15 cellular contexts compared by ENCODE assay signal in genomic region chr3:120171134-120171863, GRCh38.
A peak's percentile ranks its signal among the peaks of the same experiment; 100 is the strongest.
DNase-seq lines count a peak whose midpoint lies in the region; ATAC-seq, FAIRE-seq and TF ChIP-seq lines count a peak whose summit lies in the region.
"Had no signal": no experiment of that assay in that cellular context is flagged by ENCODE, and none has a peak within 500 bp of the region (broad histone marks: within the 10 kb centered on the region; RNA-seq: fewer than 3 reads in every experiment).

No MANE protein-coding gene starts in this region.

- H3K4me3 Mint-ChIP-seq in HFFc6: no peak overlapping the region
- H3K4me3 Mint-ChIP-seq: B cell, mesothelial cell of epicardium, T-helper 17 cell had no signal

- peak overlapping the region; percentile 47 to 74; a peak in 5 of 6 replicates for H3K27ac ChIP-seq in A549
- H3K27ac ChIP-seq: adrenal gland had no signal

- CTCF ChIA-PET in A549 (lab: Yijun Ruan, JAX): interaction anchor here (1.2 kb wide), 1 partner anchor 279 kb away, joined by 3 read pairs; no protein-coding TSS in a partner anchor

- peak overlapping the region; percentile 49; the same call in 1 of the 2 replicates for H3K27ac Mint-ChIP-seq in HFFc6
- H3K27ac Mint-ChIP-seq: B cell, mesothelial cell of epicardium, T-helper 17 cell had no signal

- intact Hi-C loops in mucosa of descending colon (cut with DNase I, micrococcal nuclease): no loop called here

- H3K4me2 ChIP-seq in A549: peak overlapping the region; percentile 32; the same call in 1 of the 3 replicates

- TF ChIP-seq POLR2A in A549 (IDR thresholded peaks at IDR 0.05; ENCODE audit: low read length): no peak

- no peak for ATAC-seq in A549
- no peak for ATAC-seq in mucosa of descending colon
- ATAC-seq in GM18520 (IDR thresholded peaks at IDR 0.05; ENCODE audit: unreplicated experiment): no peak
- ATAC-seq: T-helper 17 cell had no signal

- DNase-seq in A549 (ENCODE audit: low read depth in 1 of 2, low spot score in 1 of 2): no peak
- DNase-seq in HFFc6: no peak
- DNase-seq in cardiac fibroblast (ENCODE audit: low read depth in 2 of 2): peak; percentile 32 to 43
- peak; percentile 9 for DNase-seq in middle frontal gyrus (ENCODE audit: extremely low spot score, low spot score)
- no peak for DNase-seq in GDM1 (lab: John Stamatoyannopoulos, UW)
- DNase-seq in mucosa of descending colon: no peak
- DNase-seq in NCI-H345 treated with DMSO at 0.1 percent for 48 hours (lab: John Stamatoyannopoulos, UW; ENCODE audit: unreplicated experiment): no peak
- DNase-seq: activated T-cell treated with anti-CD3 and anti-CD28 coated beads, Interleukin-2, amount 50 U/mL, for 48 hours; DND-41; T-helper 17 cell had no signal

- TF ChIP-seq CTCF in A549 (IDR thresholded peaks at IDR 0.05) (no peak), HFFc6 (IDR thresholded peaks at IDR 0.05) (no peak), cardiac fibroblast (IDR thresholded peaks at IDR 0.05; ENCODE audit: low read depth, low read length) (no peak), mucosa of descending colon (IDR thresholded peaks at IDR 0.05) (no peak)

- 90% methylated on average over 8 of the region's 8 CpGs for WGBS in A549 (ENCODE audit: missing lambda C conversion rate)

- no peaks in the 10 kb centered on the region for H3K9me3 Mint-ChIP-seq in HFFc6
- H3K9me3 Mint-ChIP-seq: mesothelial cell of epicardium had no signal

- H3K4me1 Mint-ChIP-seq in HFFc6 (ENCODE audit: low read depth): peaks cover 73% of the 10 kb centered on the region
- H3K4me1 Mint-ChIP-seq: B cell, mesothelial cell of epicardium, T-helper 17 cell had no signal

- H3K4me3 ChIP-seq in A549: no peak overlapping the region
- H3K4me3 ChIP-seq in cardiac fibroblast (replicated peaks in 1 of 2; ENCODE audit: low read depth in 2 of 2, low read length in 2 of 2): no peak overlapping the region
- H3K4me3 ChIP-seq in mucosa of descending colon: no peak overlapping the region
- H3K4me3 ChIP-seq: adrenal gland, thoracic aorta had no signal

- POLR2A ChIA-PET in A549 (lab: Yijun Ruan, JAX): interaction anchor here (2.7 kb wide), 1 partner anchor 76 kb away, joined by 13 read pairs; no protein-coding TSS in a partner anchor

- H3K27me3 Mint-ChIP-seq in HFFc6 (ENCODE audit: insufficient read depth): no peaks in the 10 kb centered on the region; the same call in none of the 2 replicates

- no peaks in the 10 kb centered on the region for H3K9me3 ChIP-seq in A549
- H3K9me3 ChIP-seq in mucosa of descending colon: no peaks in the 10 kb centered on the region
- H3K9me3 ChIP-seq: adrenal gland, thoracic aorta had no signal

- H3K4me1 ChIP-seq in A549 (peaks cover 53% of the 10 kb centered on the region), mucosa of descending colon (ENCODE audit: low read depth) (no peaks in the 10 kb centered on the region)
- H3K4me1 ChIP-seq: adrenal gland had no signal

- TF ChIP-seq EP300 in A549 (IDR thresholded peaks at IDR 0.05): no peak

- H3K36me3 ChIP-seq in mucosa of descending colon (ENCODE audit: low read depth): no peaks in the 10 kb centered on the region
- H3K36me3 ChIP-seq: adrenal gland, thoracic aorta had no signal

- peaks cover 12% of the 10 kb centered on the region for H3K36me3 Mint-ChIP-seq in HFFc6 (ENCODE audit: low read depth)

- TF ChIP-seq RAD21 in A549 (conservative IDR thresholded peaks at IDR 0.05 in 1 of 2, IDR thresholded peaks at IDR 0.05 in 1 of 2): no peak

- FAIRE-seq in A549 (lab: Jason Lieb, UNC): no peak

TF ChIP-seq in A549, 52 proteins besides CTCF, POLR2A, EP300 and RAD21:
- TF ChIP-seq EHMT2 (IDR thresholded peaks at IDR 0.05; ENCODE audit: low read depth) (no peak), CHD2 (IDR thresholded peaks at IDR 0.05; ENCODE audit: low read length, partially characterized antibody) (no peak), RCOR1 (IDR thresholded peaks at IDR 0.05; ENCODE audit: low read depth, low read length) (no peak), CEBPB (IDR thresholded peaks at IDR 0.05) (no peak), NR3C1 (IDR thresholded peaks at IDR 0.05) (no peak), EHF (CRISPR knock-in tag; IDR thresholded peaks at IDR 0.05) (no peak), HOXB5 (CRISPR knock-in tag; IDR thresholded peaks at IDR 0.05) (no peak), CBX2 (IDR thresholded peaks at IDR 0.05; ENCODE audit: borderline replicate concordance, low read depth) (no peak)
- TF ChIP-seq, protein P1, sequence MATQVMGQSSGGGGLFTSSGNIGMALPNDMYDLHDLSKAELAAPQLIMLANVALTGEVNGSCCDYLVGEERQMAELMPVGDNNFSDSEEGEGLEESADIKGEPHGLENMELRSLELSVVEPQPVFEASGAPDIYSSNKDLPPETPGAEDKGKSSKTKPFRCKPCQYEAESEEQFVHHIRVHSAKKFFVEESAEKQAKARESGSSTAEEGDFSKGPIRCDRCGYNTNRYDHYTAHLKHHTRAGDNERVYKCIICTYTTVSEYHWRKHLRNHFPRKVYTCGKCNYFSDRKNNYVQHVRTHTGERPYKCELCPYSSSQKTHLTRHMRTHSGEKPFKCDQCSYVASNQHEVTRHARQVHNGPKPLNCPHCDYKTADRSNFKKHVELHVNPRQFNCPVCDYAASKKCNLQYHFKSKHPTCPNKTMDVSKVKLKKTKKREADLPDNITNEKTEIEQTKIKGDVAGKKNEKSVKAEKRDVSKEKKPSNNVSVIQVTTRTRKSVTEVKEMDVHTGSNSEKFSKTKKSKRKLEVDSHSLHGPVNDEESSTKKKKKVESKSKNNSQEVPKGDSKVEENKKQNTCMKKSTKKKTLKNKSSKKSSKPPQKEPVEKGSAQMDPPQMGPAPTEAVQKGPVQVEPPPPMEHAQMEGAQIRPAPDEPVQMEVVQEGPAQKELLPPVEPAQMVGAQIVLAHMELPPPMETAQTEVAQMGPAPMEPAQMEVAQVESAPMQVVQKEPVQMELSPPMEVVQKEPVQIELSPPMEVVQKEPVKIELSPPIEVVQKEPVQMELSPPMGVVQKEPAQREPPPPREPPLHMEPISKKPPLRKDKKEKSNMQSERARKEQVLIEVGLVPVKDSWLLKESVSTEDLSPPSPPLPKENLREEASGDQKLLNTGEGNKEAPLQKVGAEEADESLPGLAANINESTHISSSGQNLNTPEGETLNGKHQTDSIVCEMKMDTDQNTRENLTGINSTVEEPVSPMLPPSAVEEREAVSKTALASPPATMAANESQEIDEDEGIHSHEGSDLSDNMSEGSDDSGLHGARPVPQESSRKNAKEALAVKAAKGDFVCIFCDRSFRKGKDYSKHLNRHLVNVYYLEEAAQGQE (IDR thresholded peaks at IDR 0.05): no peak
- TF ChIP-seq, protein P2, sequence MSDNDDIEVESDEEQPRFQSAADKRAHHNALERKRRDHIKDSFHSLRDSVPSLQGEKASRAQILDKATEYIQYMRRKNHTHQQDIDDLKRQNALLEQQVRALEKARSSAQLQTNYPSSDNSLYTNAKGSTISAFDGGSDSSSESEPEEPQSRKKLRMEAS (IDR thresholded peaks at IDR 0.05): no peak
- TF ChIP-seq, protein P3, sequence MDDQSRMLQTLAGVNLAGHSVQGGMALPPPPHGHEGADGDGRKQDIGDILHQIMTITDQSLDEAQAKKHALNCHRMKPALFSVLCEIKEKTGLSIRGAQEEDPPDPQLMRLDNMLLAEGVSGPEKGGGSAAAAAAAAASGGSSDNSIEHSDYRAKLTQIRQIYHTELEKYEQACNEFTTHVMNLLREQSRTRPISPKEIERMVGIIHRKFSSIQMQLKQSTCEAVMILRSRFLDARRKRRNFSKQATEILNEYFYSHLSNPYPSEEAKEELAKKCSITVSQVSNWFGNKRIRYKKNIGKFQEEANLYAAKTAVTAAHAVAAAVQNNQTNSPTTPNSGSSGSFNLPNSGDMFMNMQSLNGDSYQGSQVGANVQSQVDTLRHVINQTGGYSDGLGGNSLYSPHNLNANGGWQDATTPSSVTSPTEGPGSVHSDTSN (IDR thresholded peaks at IDR 0.05): no peak
- TF ChIP-seq, protein P4, sequence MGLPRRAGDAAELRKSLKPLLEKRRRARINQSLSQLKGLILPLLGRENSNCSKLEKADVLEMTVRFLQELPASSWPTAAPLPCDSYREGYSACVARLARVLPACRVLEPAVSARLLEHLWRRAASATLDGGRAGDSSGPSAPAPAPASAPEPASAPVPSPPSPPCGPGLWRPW (IDR thresholded peaks at IDR 0.05): no peak
- TF ChIP-seq, protein P5, sequence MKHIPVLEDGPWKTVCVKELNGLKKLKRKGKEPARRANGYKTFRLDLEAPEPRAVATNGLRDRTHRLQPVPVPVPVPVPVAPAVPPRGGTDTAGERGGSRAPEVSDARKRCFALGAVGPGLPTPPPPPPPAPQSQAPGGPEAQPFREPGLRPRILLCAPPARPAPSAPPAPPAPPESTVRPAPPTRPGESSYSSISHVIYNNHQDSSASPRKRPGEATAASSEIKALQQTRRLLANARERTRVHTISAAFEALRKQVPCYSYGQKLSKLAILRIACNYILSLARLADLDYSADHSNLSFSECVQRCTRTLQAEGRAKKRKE (CRISPR knock-in tag; IDR thresholded peaks at IDR 0.05; ENCODE audit: low read depth): no peak

Comparison
In these comparisons a context has a peak if more than half of its experiments do, and no peak if none do; other contexts are left out.
1. DNase-seq: peak in cardiac fibroblast (2 of 2) and middle frontal gyrus (single experiment); none in A549 (0 of 2), HFFc6 (single experiment), GDM1 (single experiment), mucosa of descending colon (0 of 3) and NCI-H345 treated with DMSO at 0.1 percent for 48 hours (single experiment).